1 cellular context compared by ENCODE assay signal in genomic region chr3:112056451-112056929, GRCh38.
TF ChIP-seq lines count a peak whose summit lies in the region.

No MANE protein-coding gene starts in this region.

TF ChIP-seq in IMR-90, 13 proteins besides CTCF, POLR2A, EP300 and RAD21 (continued from another document):
- TF ChIP-seq USF2 (IDR thresholded peaks at IDR 0.05; ENCODE audit: low read depth, low read length) (no peak), CHD1 (IDR thresholded peaks at IDR 0.05; ENCODE audit: low read depth, low read length) (no peak), MAFK (IDR thresholded peaks at IDR 0.05; ENCODE audit: low read depth, low read length) (no peak), MXI1 (IDR thresholded peaks at IDR 0.05; ENCODE audit: borderline replicate concordance, low read depth, low read length) (no peak), CEBPB (IDR thresholded peaks at IDR 0.05; ENCODE audit: low read depth, low read length) (no peak), RFX5 (IDR thresholded peaks at IDR 0.05; ENCODE audit: low read depth, low read length) (no peak), FOS (IDR thresholded peaks at IDR 0.05; ENCODE audit: low read depth, low read length) (peak; percentile 74)
